In genomic region chr1:66309006-66309741, GRCh38 we compare ENCODE assay signal across 24 cellular contexts.
DNase-seq lines count a peak whose midpoint lies in the region; ATAC-seq and TF ChIP-seq lines count a peak whose summit lies in the region.
"Had no signal": no experiment of that assay in that cellular context is flagged by ENCODE, and none has a peak within 500 bp of the region (broad histone marks: within the 10 kb centered on the region; RNA-seq: fewer than 3 reads in every experiment).

No MANE protein-coding gene starts in this region.

- no peak overlapping the region for H3K4me3 Mint-ChIP-seq in Caco-2 (ENCODE audit: unreplicated experiment)
- H3K4me3 Mint-ChIP-seq: CD14-positive monocyte; CD4-positive, alpha-beta memory T cell; CD4-positive, CD25-positive, alpha-beta regulatory T cell; CD8-positive, alpha-beta memory T cell had no signal

- TF ChIP-seq CTCF in foreskin keratinocyte (conservative IDR thresholded peaks at IDR 0.05) (no peak), omental fat pad (IDR thresholded peaks at IDR 0.05) (no peak), gastrocnemius medialis (IDR thresholded peaks at IDR 0.05 in 4 of 5, conservative IDR thresholded peaks at IDR 0.05 in 1 of 5) (no peak), Caco-2 (IDR thresholded peaks at IDR 0.05; ENCODE audit: insufficient read depth in 1 of 2, low read depth in 1 of 2, low read length in 1 of 2, severe bottlenecking in 1 of 2, unreplicated experiment in 1 of 2) (no peak)

- peak in 1 of 2 donors; percentile 13 for TF ChIP-seq POLR2A in gastrocnemius medialis (IDR thresholded peaks at IDR 0.05)

- DNase-seq in foreskin keratinocyte (peak in 1 of 2 donors; percentile 63), omental fat pad (ENCODE audit: low spot score) (no peak), gastrocnemius medialis (peak in 1 of 2 donors; percentile 44), Caco-2 (no peak), DMS153 treated with DMSO at 0.1 percent for 48 hours (lab: John Stamatoyannopoulos, UW; ENCODE audit: unreplicated experiment) (no peak), SHP77 (lab: John Stamatoyannopoulos, UW) (no peak)
- DNase-seq: 8988T; ACHN; BE2C; C1 segment of cervical spinal cord; Calu3; CD4-positive, alpha-beta memory T cell; CD4-positive, CD25-positive, alpha-beta regulatory T cell; CD8-positive, alpha-beta memory T cell; COR-L47; DMS53; DMS79; DND-41; EL; GDM1 had no signal

- CTCF ChIA-PET in Caco-2 (lab: Charles Lee): no interaction called here

- intact Hi-C loops in gastrocnemius medialis (cut with DNase I; ENCODE audit: low total_unique reads): no loop called here
- intact Hi-C loops in Caco-2 (cut with micrococcal nuclease; ENCODE audit: unreplicated experiment): no loop called here

- POLR2A ChIA-PET in Caco-2 (lab: Charles Lee): no interaction called here

- H3K27ac ChIP-seq in foreskin keratinocyte: no peak overlapping the region
- peak overlapping the region; percentile 62 to 79 (median 75) for H3K27ac ChIP-seq in gastrocnemius medialis
- H3K27ac ChIP-seq: BLaER1 had no signal

- H3K27me3 Mint-ChIP-seq in Caco-2 (ENCODE audit: insufficient read depth, unreplicated experiment): no peaks in the 10 kb centered on the region
- H3K27me3 Mint-ChIP-seq: CD4-positive, alpha-beta memory T cell; CD4-positive, CD25-positive, alpha-beta regulatory T cell; CD8-positive, alpha-beta memory T cell had no signal

- no peak overlapping the region for H3K27ac Mint-ChIP-seq in Caco-2 (ENCODE audit: unreplicated experiment)
- H3K27ac Mint-ChIP-seq: CD14-positive monocyte; CD4-positive, alpha-beta memory T cell; CD4-positive, CD25-positive, alpha-beta regulatory T cell; CD8-positive, alpha-beta memory T cell had no signal

- H3K4me3 ChIP-seq in gastrocnemius medialis (no peak overlapping the region), Caco-2 (ENCODE audit: low read depth, low read length) (no peak overlapping the region)
- H3K4me3 ChIP-seq: BLaER1, GM12878 had no signal

- no peaks in the 10 kb centered on the region for H3K9me3 Mint-ChIP-seq in Caco-2 (ENCODE audit: unreplicated experiment)
- H3K9me3 Mint-ChIP-seq: CD4-positive, alpha-beta memory T cell; CD4-positive, CD25-positive, alpha-beta regulatory T cell; CD8-positive, alpha-beta memory T cell had no signal

- no peaks in the 10 kb centered on the region for H3K4me1 Mint-ChIP-seq in Caco-2 (ENCODE audit: low read depth, unreplicated experiment)
- H3K4me1 Mint-ChIP-seq: CD4-positive, alpha-beta memory T cell; CD8-positive, alpha-beta memory T cell had no signal

- H3K36me3 ChIP-seq in gastrocnemius medialis (no peaks in the 10 kb centered on the region), Caco-2 (ENCODE audit: control insufficient read depth, insufficient read depth, low read length) (no peaks in the 10 kb centered on the region)
- H3K36me3 ChIP-seq: BE2C, BLaER1 had no signal

- in situ Hi-C loops in gastrocnemius medialis (cut with MboI; ENCODE audit: low sequenced_read_pairs in 4 of 4): no loop called here

- H3K27me3 ChIP-seq in foreskin keratinocyte (peaks cover 9% of the 10 kb centered on the region), gastrocnemius medialis (no peaks in the 10 kb centered on the region), Caco-2 (replicated peaks; ENCODE audit: control insufficient read depth, insufficient read depth, low read length) (no peaks in the 10 kb centered on the region)
- H3K27me3 ChIP-seq: BE2C, BLaER1 had no signal

- no peaks in the 10 kb centered on the region for H3K9me3 ChIP-seq in gastrocnemius medialis
- H3K9me3 ChIP-seq in Caco-2: no peaks in the 10 kb centered on the region
- H3K9me3 ChIP-seq: BE2C, BLaER1 had no signal

- no peaks in the 10 kb centered on the region for H3K4me1 ChIP-seq in foreskin keratinocyte
- H3K4me1 ChIP-seq in gastrocnemius medialis: peaks cover 16 to 41% of the 10 kb centered on the region in 2 donors
- no peaks in the 10 kb centered on the region for H3K4me1 ChIP-seq in Caco-2
- H3K4me1 ChIP-seq: BE2C, BLaER1 had no signal

- no TSS peak for BruUV-seq in Caco-2 (replicated peaks; lab: Mats Ljungman, UMichigan)

- peak; percentile 50 for ATAC-seq in foreskin keratinocyte
- peak; percentile 69 for ATAC-seq in omental fat pad (ENCODE audit: low FRiP score)
- peak; percentile 64 to 93 for ATAC-seq in gastrocnemius medialis
- no peak for ATAC-seq in HG03135 (IDR thresholded peaks at IDR 0.05; ENCODE audit: unreplicated experiment)
- ATAC-seq: GM12878 had no signal

- H3K36me3 Mint-ChIP-seq in Caco-2 (ENCODE audit: insufficient read depth, unreplicated experiment): no peaks in the 10 kb centered on the region
- H3K36me3 Mint-ChIP-seq: CD14-positive monocyte; CD4-positive, alpha-beta memory T cell; CD4-positive, CD25-positive, alpha-beta regulatory T cell; CD8-positive, alpha-beta memory T cell had no signal
